8 cellular contexts compared by ENCODE assay signal in genomic region chr3:132543016-132543739, GRCh38. TPM values are rescaled to one million over a fixed set of nuclear protein-coding genes. Genes with fewer than 3 reads are reported as not detected.
DNase-seq lines count a peak whose midpoint lies in the region; TF ChIP-seq lines count a peak whose summit lies in the region.

No MANE protein-coding gene starts in this region.

- H3K4me2 ChIP-seq in mesenchymal stem cell (ENCODE audit: low read length, poor library complexity, severe bottlenecking): no peak overlapping the region

- no peak overlapping the region for H3K4ac ChIP-seq in mesenchymal stem cell (ENCODE audit: low read depth in 1 of 2, low read length in 2 of 2)

- TF ChIP-seq CTCF in tibial nerve (IDR thresholded peaks at IDR 0.05): no peak

- TF ChIP-seq POLR2A in tibial nerve (IDR thresholded peaks at IDR 0.05): no peak

- H3K27me3 Mint-ChIP-seq in CD4-positive, alpha-beta memory T cell: no peaks in the 10 kb centered on the region

- no peak overlapping the region for H4K91ac ChIP-seq in mesenchymal stem cell (ENCODE audit: low read length)

- H3K36me3 ChIP-seq in adipocyte (ENCODE audit: control insufficient read depth, insufficient read depth, low read length, severe bottlenecking) (peaks cover 28% of the 10 kb centered on the region), mesenchymal stem cell (ENCODE audit: control insufficient read depth in 1 of 2, insufficient read depth in 2 of 2, low read depth in 1 of 2, low read length in 2 of 2) (peaks cover 10 to 38% of the 10 kb centered on the region in 2 experiments), tibial nerve (peaks cover 0 to 34% (median 4%) of the 10 kb centered on the region in 3 donors)
- peaks cover 12% of the 10 kb centered on the region for H3K36me3 ChIP-seq in CD4-positive, alpha-beta memory T cell (ENCODE audit: insufficient read depth, low read length)

- TF ChIP-seq EP300 in tibial nerve (IDR thresholded peaks at IDR 0.05): peak in 1 of 2 donors; percentile 62

- H3K9me3 Mint-ChIP-seq in CD4-positive, alpha-beta memory T cell: peaks cover 0 to 4% (median 0%) of the 10 kb centered on the region in 8 donors

- no peak overlapping the region for H3K14ac ChIP-seq in mesenchymal stem cell (ENCODE audit: low read length in 2 of 2)

- WGBS in mesenchymal stem cell: 0% methylated on average over 2 of the region's 2 CpGs
- WGBS in tibial nerve, 2 donors: 45 to 51% methylated on average over 2 of the region's 2 CpGs

- peak overlapping the region; percentile 93 for H3K27ac ChIP-seq in mesenchymal stem cell (ENCODE audit: low read length, poor library complexity, severe bottlenecking)
- H3K27ac ChIP-seq in tibial nerve: peak overlapping the region in 2 of 4 donors; percentile 35 to 70
- no peak overlapping the region for H3K27ac ChIP-seq in CD4-positive, alpha-beta memory T cell (ENCODE audit: low read depth, low read length)

- H3K9ac ChIP-seq in adipocyte (ENCODE audit: low read length) (peak overlapping the region; percentile 67), mesenchymal stem cell (ENCODE audit: low read length) (peak overlapping the region; percentile 64)

- intact Hi-C loops in CD4-positive, alpha-beta memory T cell (cut with micrococcal nuclease): no loop called here

- CTCF ChIA-PET in CD4-positive, alpha-beta memory T cell (lab: Charles Lee; ENCODE audit: partially characterized antibody): interaction anchor here (1.2 to 1.6 kb wide), 2 partner anchors 9 to 100 kb away, joined by 4 to 7 read pairs; no protein-coding TSS in a partner anchor

- peaks cover 3% of the 10 kb centered on the region for H3K79me1 ChIP-seq in mesenchymal stem cell (replicated peaks; ENCODE audit: low read length, poor library complexity, severe bottlenecking)

- peaks cover 0 to 2% (median 0%) of the 10 kb centered on the region in 4 donors for H3K4me1 Mint-ChIP-seq in CD4-positive, alpha-beta memory T cell

- no peak overlapping the region for H2BK15ac ChIP-seq in mesenchymal stem cell (ENCODE audit: low read depth, poor library complexity, severe bottlenecking)

- no peaks in the 10 kb centered on the region for H3K9me3 ChIP-seq in adipocyte (ENCODE audit: control insufficient read depth, low read length)
- no peaks in the 10 kb centered on the region for H3K9me3 ChIP-seq in mesenchymal stem cell (ENCODE audit: control insufficient read depth, low read length)
- H3K9me3 ChIP-seq in tibial nerve: no peaks in the 10 kb centered on the region
- H3K9me3 ChIP-seq in CD4-positive, alpha-beta memory T cell (ENCODE audit: control insufficient read depth in 1 of 2, low read length in 2 of 2): no peaks in the 10 kb centered on the region

- H2AFZ ChIP-seq in mesenchymal stem cell (ENCODE audit: low read depth, low read length): no peak overlapping the region

- H2BK12ac ChIP-seq in mesenchymal stem cell (ENCODE audit: low read length in 2 of 2): no peak overlapping the region

- no peak overlapping the region for H3K4me3 Mint-ChIP-seq in CD4-positive, alpha-beta memory T cell

- H3K27ac Mint-ChIP-seq in CD4-positive, alpha-beta memory T cell: peak overlapping the region in 2 of 7 donors; percentile 66 to 71

- H3K27me3 ChIP-seq in adipocyte (replicated peaks; ENCODE audit: control insufficient read depth, insufficient read depth, low read length): no peaks in the 10 kb centered on the region
- H3K27me3 ChIP-seq in mesenchymal stem cell (ENCODE audit: control insufficient read depth in 1 of 2, insufficient read depth in 1 of 2, low read length in 2 of 2): no peaks in the 10 kb centered on the region
- no peaks in the 10 kb centered on the region for H3K27me3 ChIP-seq in tibial nerve
- no peaks in the 10 kb centered on the region for H3K27me3 ChIP-seq in CD4-positive, alpha-beta memory T cell (ENCODE audit: insufficient read depth, low read length)

- POLR2A ChIA-PET in CD4-positive, alpha-beta memory T cell (lab: Charles Lee; ENCODE audit: partially characterized antibody): no interaction called here

- H3K4me1 ChIP-seq in adipocyte (ENCODE audit: control insufficient read depth, insufficient read depth, low read length) (peaks cover 28% of the 10 kb centered on the region), mesenchymal stem cell (ENCODE audit: control insufficient read depth, insufficient read depth, low read depth, low read length) (peaks cover 4% of the 10 kb centered on the region), tibial nerve (peaks cover 0 to 27% (median 4%) of the 10 kb centered on the region in 4 donors)
- H3K4me1 ChIP-seq in CD4-positive, alpha-beta memory T cell (ENCODE audit: insufficient read depth, low read length): no peaks in the 10 kb centered on the region

- peak overlapping the region; percentile 13 to 53 for H3K18ac ChIP-seq in mesenchymal stem cell (ENCODE audit: low read depth in 1 of 2, low read length in 2 of 2)

- H4K8ac ChIP-seq in mesenchymal stem cell (ENCODE audit: low read length): no peak overlapping the region

- H3K4me3 ChIP-seq in adipocyte (ENCODE audit: low read length): peak overlapping the region; percentile 52
- no peak overlapping the region for H3K4me3 ChIP-seq in mesenchymal stem cell (ENCODE audit: insufficient read depth in 1 of 2, low read depth in 1 of 2, low read length in 2 of 2)
- H3K4me3 ChIP-seq in tibial nerve: no peak overlapping the region
- H3K4me3 ChIP-seq in CD4-positive, alpha-beta memory T cell (ENCODE audit: low read length in 2 of 2): no peak overlapping the region

- H3K36me3 Mint-ChIP-seq in CD4-positive, alpha-beta memory T cell: peaks cover 21 to 33% of the 10 kb centered on the region in 2 donors

- H2BK5ac ChIP-seq in mesenchymal stem cell (ENCODE audit: low read depth, low read length, poor library complexity, severe bottlenecking): no peak overlapping the region

- no peak overlapping the region for H2AK5ac ChIP-seq in mesenchymal stem cell (ENCODE audit: low read length, severe bottlenecking)

- no peak overlapping the region for H3K23ac ChIP-seq in mesenchymal stem cell (ENCODE audit: low read length in 2 of 2)

- H2BK120ac ChIP-seq in mesenchymal stem cell (ENCODE audit: low read depth, low read length): no peak overlapping the region

- peak; percentile 62 to 71 for DNase-seq in AML-193 (lab: John Stamatoyannopoulos, UW)
- peak; percentile 62 for DNase-seq in HS-27A (ENCODE audit: low read depth)
- DNase-seq in adipocyte (ENCODE audit: low read depth): peak; percentile 92
- peak; percentile 92 for DNase-seq in mesenchymal stem cell
- no peak for DNase-seq in SHP77 treated with DMSO at 0.1 percent for 48 hours (lab: John Stamatoyannopoulos, UW)
- DNase-seq in tibial nerve (ENCODE audit: low spot score in 2 of 2): no peak
- DNase-seq in NCI-H2227 (lab: John Stamatoyannopoulos, UW; ENCODE audit: unreplicated experiment): no peak
- DNase-seq in CD4-positive, alpha-beta memory T cell: no peak

RNA-seq across cellular contexts. Expression of gene ACKR4, which starts 53.9 kb away (rescaled TPM):
- 0.17 TPM for polyA plus RNA-seq in mesenchymal stem cell (2013, experiment 1 of 2)
- 0.14 TPM for polyA plus RNA-seq in mesenchymal stem cell (2013, experiment 2 of 2)
- total RNA-seq in tibial nerve: 1 to 10 TPM in 1 of 4 donors, under 1 TPM in 2, not detected in 1; 0.22 to 1.0 (median 0.59) TPM
- total RNA-seq in CD4-positive, alpha-beta memory T cell: under 1 TPM in 1 of 2 experiments, not detected in 1; 0.17 TPM
- polyA plus RNA-seq in CD4-positive, alpha-beta memory T cell: under 1 TPM in 1 of 2 donors, not detected in 1; 0.22 TPM

Comparison
In these comparisons a context has a peak if more than half of its experiments do, and no peak if none do; other contexts are left out.
1. DNase-seq: peak in AML-193 (2 of 2), HS-27A (single experiment), adipocyte (single experiment) and mesenchymal stem cell (single experiment); none in SHP77 treated with DMSO at 0.1 percent for 48 hours (single experiment), tibial nerve (0 of 2), NCI-H2227 (single experiment) and CD4-positive, alpha-beta memory T cell (0 of 5).